Comparison of ENCODE assay signal across 8 cellular contexts in the genomic region with DNA sequence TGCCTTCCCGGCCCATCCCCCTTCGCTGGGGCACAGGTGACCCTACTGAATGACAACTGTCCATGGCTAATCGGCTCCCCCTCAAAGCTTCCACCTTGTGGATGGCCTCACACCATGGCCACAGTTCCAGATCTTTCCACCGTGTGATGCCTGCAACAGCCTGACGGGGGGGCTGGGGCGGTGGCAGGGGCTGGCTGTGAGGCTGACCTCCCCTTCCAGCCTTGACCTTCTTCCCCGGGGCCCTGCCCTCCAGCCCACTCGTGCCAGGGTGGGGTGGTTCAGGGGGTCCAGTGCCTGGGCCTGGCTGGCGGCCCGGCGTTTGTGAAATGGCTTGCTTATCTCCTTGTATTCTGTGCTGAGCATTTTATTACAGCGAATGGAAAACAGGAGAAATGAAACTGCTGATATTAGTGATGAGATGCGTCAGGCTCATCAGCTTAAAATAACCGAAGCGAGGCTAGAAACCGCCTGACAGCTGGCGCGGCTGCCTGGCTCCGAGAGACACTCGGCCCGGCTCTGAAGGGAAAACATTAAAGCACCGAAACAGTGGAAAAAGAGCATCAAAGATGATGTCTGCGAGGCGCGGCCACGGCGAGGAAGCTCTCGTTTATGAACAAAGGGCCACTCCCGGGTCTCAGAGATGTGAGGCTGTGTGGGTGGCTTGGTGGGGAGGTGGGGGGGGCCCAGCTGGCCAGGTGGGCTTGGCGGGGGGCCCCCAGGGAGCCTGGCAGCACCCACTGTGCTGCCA. TPM values are rescaled to one million over a fixed set of nuclear protein-coding genes. Genes with fewer than 3 reads are reported as not detected.
A peak's percentile ranks its signal among the peaks of the same experiment; 100 is the strongest.
DNase-seq lines count a peak whose midpoint lies in the region; ATAC-seq and TF ChIP-seq lines count a peak whose summit lies in the region.

No MANE protein-coding gene starts in this region.

- no peaks in the 10 kb centered on the region for H3K36me3 Mint-ChIP-seq in progenitor cell of endocrine pancreas (ENCODE audit: insufficient read depth)

- H3K4me3 ChIP-seq in fibroblast of mammary gland (ENCODE audit: control insufficient read depth, low read depth, low read length): no peak overlapping the region

- H3K4me1 Mint-ChIP-seq in progenitor cell of endocrine pancreas (ENCODE audit: low read depth): no peaks in the 10 kb centered on the region

- no peak overlapping the region for H3K4me3 Mint-ChIP-seq in progenitor cell of endocrine pancreas (ENCODE audit: low read depth)

- peak; percentile 85 for DNase-seq in activated CD8-positive, alpha-beta memory T cell treated with anti-CD3 and anti-CD28 coated beads for 24 hours
- peak; percentile 32 for DNase-seq in fibroblast of mammary gland (ENCODE audit: low read depth)
- DNase-seq in progenitor cell of endocrine pancreas (ENCODE audit: low spot score, unreplicated experiment): no peak
- no peak for DNase-seq in NCI-H1417 treated with DMSO at 0.1 percent for 48 hours (lab: John Stamatoyannopoulos, UW)
- DNase-seq in NCI-H128 (lab: John Stamatoyannopoulos, UW; ENCODE audit: unreplicated experiment): no peak

- no peak overlapping the region for H3K27ac Mint-ChIP-seq in progenitor cell of endocrine pancreas

- H3K27me3 Mint-ChIP-seq in progenitor cell of endocrine pancreas: peaks cover 14% of the 10 kb centered on the region

- TF ChIP-seq CTCF in fibroblast of mammary gland (conservative IDR thresholded peaks at IDR 0.05; ENCODE audit: control insufficient read depth, insufficient read depth, low read depth, low read length) (peak; percentile 10), progenitor cell of endocrine pancreas (IDR thresholded peaks at IDR 0.05; ENCODE audit: unreplicated experiment) (peak; percentile 21)

- peaks cover 3% of the 10 kb centered on the region for H3K9me3 Mint-ChIP-seq in progenitor cell of endocrine pancreas (ENCODE audit: low read depth)

- ATAC-seq in GM18517 (IDR thresholded peaks at IDR 0.05; ENCODE audit: unreplicated experiment) (peak; percentile 51), HG03108 (IDR thresholded peaks at IDR 0.05; ENCODE audit: unreplicated experiment) (peak; percentile 41), HG03025 (IDR thresholded peaks at IDR 0.05; ENCODE audit: low FRiP score, unreplicated experiment) (no peak)

RNA-seq across cellular contexts. Expression of a gene that starts 0.9 kb away (rescaled TPM):
- total RNA-seq in progenitor cell of endocrine pancreas: not detected in 2 replicates

RNA-seq across cellular contexts. Expression of a gene that starts 9.9 kb away (rescaled TPM):
- total RNA-seq in progenitor cell of endocrine pancreas: not detected in 2 replicates

RNA-seq across cellular contexts. Expression of a gene that starts 50.6 kb away (rescaled TPM):
- 1.3 and 1.4 TPM in 2 replicates for total RNA-seq in progenitor cell of endocrine pancreas

Comparison
In these comparisons a context has a peak if more than half of its experiments do, and no peak if none do; other contexts are left out.
1. DNase-seq: peak in activated CD8-positive, alpha-beta memory T cell treated with anti-CD3 and anti-CD28 coated beads for 24 hours (single experiment) and fibroblast of mammary gland (single experiment); none in progenitor cell of endocrine pancreas (single experiment), NCI-H1417 treated with DMSO at 0.1 percent for 48 hours (single experiment) and NCI-H128 (single experiment).